In the genomic region with DNA sequence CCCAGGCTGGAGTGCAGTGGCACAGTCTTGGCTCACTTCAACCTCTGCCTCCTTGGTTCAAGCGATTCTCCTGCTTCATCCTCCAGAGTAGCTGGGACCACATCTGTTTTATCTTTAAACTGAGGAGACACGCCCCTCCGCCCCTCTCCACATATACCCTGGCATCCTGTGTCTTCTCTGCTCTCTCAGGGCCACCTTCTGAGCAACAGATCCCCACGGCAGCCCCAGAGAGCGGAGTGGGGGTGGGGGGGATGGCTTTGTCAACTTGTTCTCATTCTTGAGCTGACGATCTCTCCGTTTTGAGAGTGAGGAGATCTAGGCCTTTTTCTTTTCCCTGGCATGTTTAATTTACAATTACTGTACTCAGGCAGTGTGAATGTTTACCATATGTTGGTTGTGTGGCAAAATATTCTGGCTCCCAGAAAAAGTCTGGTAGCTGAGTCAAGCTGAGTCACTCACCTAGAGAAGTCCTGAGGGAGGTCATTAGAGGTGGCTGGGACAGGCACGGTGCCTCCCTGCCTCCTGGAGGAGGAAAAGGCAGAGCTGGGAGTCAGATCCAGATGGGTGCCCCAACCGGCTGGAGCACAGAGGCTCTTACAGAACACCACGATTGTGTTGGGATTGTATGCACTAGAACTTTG, we compare ENCODE assay signal across 11 cellular contexts. TPM values are rescaled to one million over a fixed set of nuclear protein-coding genes. Genes with fewer than 3 reads are reported as not detected.
DNase-seq lines count a peak whose midpoint lies in the region; ATAC-seq and TF ChIP-seq lines count a peak whose summit lies in the region.
"Had no signal": no experiment of that assay in that cellular context is flagged by ENCODE, and none has a peak within 500 bp of the region (broad histone marks: within the 10 kb centered on the region; RNA-seq: fewer than 3 reads in every experiment).

No MANE protein-coding gene starts in this region.

- no peaks in the 10 kb centered on the region for H3K4me1 ChIP-seq in neural progenitor cell

- no peak overlapping the region for H3K9ac ChIP-seq in neural progenitor cell

- no peak overlapping the region for H2AFZ ChIP-seq in neural progenitor cell (replicated peaks)

- no peaks in the 10 kb centered on the region for H3K27me3 Mint-ChIP-seq in Calu3 (ENCODE audit: unreplicated experiment)
- H3K27me3 Mint-ChIP-seq in neural progenitor cell (ENCODE audit: insufficient read depth, low read depth), result peaks cover 11% of the 10 kb centered on the region
- peaks cover 51% of the 10 kb centered on the region for H3K27me3 Mint-ChIP-seq in stimulated activated naive CD8-positive, alpha-beta T cell treated with anti-CD3 and anti-CD28 coated beads, Interleukin-15, amount 100 ng/mL, for 72 hours

- no peaks in the 10 kb centered on the region for H3K79me2 ChIP-seq in neural progenitor cell (ENCODE audit: low read depth)

- H3K27ac ChIP-seq in neural progenitor cell, result no peak overlapping the region
- H3K27ac ChIP-seq: HL-60, VCaP had no signal

- DNase-seq in Calu3 (peak; percentile 69), LHCN-M2 (ENCODE audit: low read depth) (peak; percentile 90), choroid plexus epithelial cell (ENCODE audit: low read depth) (peak; percentile 46), neural progenitor cell (ENCODE audit: low spot score) (no peak), H7 (no peak)
- DNase-seq in stimulated activated CD4-positive, alpha-beta T cell treated with anti-CD3 and anti-CD28 coated beads, Interleukin-4, amount 100 ng/mL, for 1 hour, result no peak
- no peak for DNase-seq in stimulated activated naive CD8-positive, alpha-beta T cell treated with anti-CD3 and anti-CD28 coated beads, Interleukin-15, amount 100 ng/mL, for 72 hours
- DNase-seq: activated naive CD8-positive, alpha-beta T cell treated with anti-CD3 and anti-CD28 coated beads, Interleukin-2, amount 50 U/mL, for 24 hours had no signal

- H3K9me3 ChIP-seq in neural progenitor cell (ENCODE audit: low read depth), result no peaks in the 10 kb centered on the region

- H3K4me3 ChIP-seq in choroid plexus epithelial cell (ENCODE audit: low read depth, low read length), result no peak overlapping the region
- no peak overlapping the region for H3K4me3 ChIP-seq in neural progenitor cell
- no peak overlapping the region for H3K4me3 ChIP-seq in H7 (ENCODE audit: insufficient read depth, low read depth, low read length)

- H4K20me1 ChIP-seq in neural progenitor cell (ENCODE audit: low read depth), result no peaks in the 10 kb centered on the region

- H3K9me3 Mint-ChIP-seq in Calu3 (ENCODE audit: low read depth, unreplicated experiment), result no peaks in the 10 kb centered on the region
- peaks cover 14% of the 10 kb centered on the region for H3K9me3 Mint-ChIP-seq in neural progenitor cell
- no peaks in the 10 kb centered on the region for H3K9me3 Mint-ChIP-seq in stimulated activated naive CD8-positive, alpha-beta T cell treated with anti-CD3 and anti-CD28 coated beads, Interleukin-15, amount 100 ng/mL, for 72 hours
- H3K9me3 Mint-ChIP-seq: activated naive CD8-positive, alpha-beta T cell treated with anti-CD3 and anti-CD28 coated beads, Interleukin-2, amount 50 U/mL, for 24 hours had no signal

- intact Hi-C loops in Calu3 (cut with micrococcal nuclease; ENCODE audit: unreplicated experiment), result no loop called here

- no peak for ATAC-seq in stimulated activated naive CD8-positive, alpha-beta T cell treated with anti-CD3 and anti-CD28 coated beads, Interleukin-15, amount 100 ng/mL, for 72 hours
- ATAC-seq in GM19328 (IDR thresholded peaks at IDR 0.05; ENCODE audit: unreplicated experiment), result no peak
- ATAC-seq: activated naive CD8-positive, alpha-beta T cell treated with anti-CD3 and anti-CD28 coated beads, Interleukin-2, amount 50 U/mL, for 24 hours had no signal

- H3K4me3 Mint-ChIP-seq in Calu3 (ENCODE audit: low read depth, unreplicated experiment) (no peak overlapping the region), neural progenitor cell (no peak overlapping the region)
- no peak overlapping the region for H3K4me3 Mint-ChIP-seq in stimulated activated naive CD8-positive, alpha-beta T cell treated with anti-CD3 and anti-CD28 coated beads, Interleukin-15, amount 100 ng/mL, for 72 hours
- H3K4me3 Mint-ChIP-seq: activated naive CD8-positive, alpha-beta T cell treated with anti-CD3 and anti-CD28 coated beads, Interleukin-2, amount 50 U/mL, for 24 hours had no signal

- no peaks in the 10 kb centered on the region for H3F3A ChIP-seq in neural progenitor cell (ENCODE audit: low read depth)

- H3K27ac Mint-ChIP-seq in Calu3 (ENCODE audit: unreplicated experiment) (peak overlapping the region; percentile 48), neural progenitor cell (peak overlapping the region; percentile 9)
- no peak overlapping the region for H3K27ac Mint-ChIP-seq in stimulated activated naive CD8-positive, alpha-beta T cell treated with anti-CD3 and anti-CD28 coated beads, Interleukin-15, amount 100 ng/mL, for 72 hours
- H3K27ac Mint-ChIP-seq: activated naive CD8-positive, alpha-beta T cell treated with anti-CD3 and anti-CD28 coated beads, Interleukin-2, amount 50 U/mL, for 24 hours had no signal

- H3K4me1 Mint-ChIP-seq in Calu3 (ENCODE audit: low read depth, unreplicated experiment) (peaks cover 24% of the 10 kb centered on the region), neural progenitor cell (peaks cover 40% of the 10 kb centered on the region)
- peaks cover 48% of the 10 kb centered on the region for H3K4me1 Mint-ChIP-seq in stimulated activated naive CD8-positive, alpha-beta T cell treated with anti-CD3 and anti-CD28 coated beads, Interleukin-15, amount 100 ng/mL, for 72 hours

- CTCF ChIA-PET in Calu3 (lab: Charles Lee), result interaction anchor here (1.1 kb wide), 1 partner anchor 137 kb away, joined by 4 read pairs; no protein-coding TSS in a partner anchor

- no peak overlapping the region for H3K4me2 ChIP-seq in neural progenitor cell

- H3K27me3 ChIP-seq in neural progenitor cell (no peaks in the 10 kb centered on the region), H7 (ENCODE audit: control insufficient read depth, insufficient read depth, low read length) (no peaks in the 10 kb centered on the region)

- TF ChIP-seq CTCF in Calu3 (IDR thresholded peaks at IDR 0.05; ENCODE audit: unreplicated experiment), result no peak
- peak; percentile 21 for TF ChIP-seq CTCF in choroid plexus epithelial cell (conservative IDR thresholded peaks at IDR 0.05; ENCODE audit: low read depth, low read length)
- no peak for TF ChIP-seq CTCF in neural progenitor cell (IDR thresholded peaks at IDR 0.05)

- no TSS peak for BruUV-seq in Calu3 (replicated peaks; lab: Mats Ljungman, UMichigan)

- H3K36me3 ChIP-seq in neural progenitor cell, result no peaks in the 10 kb centered on the region
- H3K36me3 ChIP-seq in H7 (replicated peaks; ENCODE audit: control insufficient read depth, insufficient read depth, low read length), result no peaks in the 10 kb centered on the region

- peaks cover 4% of the 10 kb centered on the region for H3K36me3 Mint-ChIP-seq in Calu3 (ENCODE audit: insufficient read depth, unreplicated experiment)
- H3K36me3 Mint-ChIP-seq in neural progenitor cell, result no peaks in the 10 kb centered on the region

RNA-seq across cellular contexts. Expression of gene ID2, which starts 19.5 kb away (rescaled TPM):
- 77.8 and 92.5 TPM in 2 replicates for total RNA-seq in Calu3 (2022)
- total RNA-seq in LHCN-M2 (2014; rRNA removed), result 240 and 390 TPM in 2 replicates
- polyA plus RNA-seq in LHCN-M2 (2012), result 114 TPM
- 140 and 224 TPM in 2 replicates for total RNA-seq in neural progenitor cell (ENCODE audit: low replicate concordance)
- 38.7 and 58.2 TPM in 2 replicates for total RNA-seq in H7 (2014; rRNA removed; shearing (Covaris generic))

Comparison
In these comparisons a context has a peak if more than half of its experiments do, and no peak if none do; other contexts are left out.
1. DNase-seq: peak in Calu3 (single experiment), LHCN-M2 (single experiment) and choroid plexus epithelial cell (single experiment); none in neural progenitor cell (single experiment), stimulated activated CD4-positive, alpha-beta T cell treated with anti-CD3 and anti-CD28 coated beads, Interleukin-4, amount 100 ng/mL, for 1 hour (single experiment), H7 (single experiment) and stimulated activated naive CD8-positive, alpha-beta T cell treated with anti-CD3 and anti-CD28 coated beads, Interleukin-15, amount 100 ng/mL, for 72 hours (0 of 2).
2. H3K27ac Mint-ChIP-seq: peak in Calu3 (single experiment) and neural progenitor cell (single experiment); none in stimulated activated naive CD8-positive, alpha-beta T cell treated with anti-CD3 and anti-CD28 coated beads, Interleukin-15, amount 100 ng/mL, for 72 hours (0 of 2).